Comparison of ENCODE assay signal across 8 cellular contexts in genomic region chr22:18091478-18091877, GRCh38. TPM values are rescaled to one million over a fixed set of nuclear protein-coding genes. Genes with fewer than 3 reads are reported as not detected.
A peak's percentile ranks its signal among the peaks of the same experiment; 100 is the strongest.
DNase-seq lines count a peak whose midpoint lies in the region; ATAC-seq and TF ChIP-seq lines count a peak whose summit lies in the region.

No MANE protein-coding gene starts in this region.

- H3K4me3 ChIP-seq in ACC112 (ENCODE audit: low read depth, low read length) (peak overlapping the region; percentile 73), Peyer's patch (peak overlapping the region; percentile 19 to 42 (median 30)), fibroblast of mammary gland (ENCODE audit: control insufficient read depth, low read depth, low read length) (peak overlapping the region; percentile 37)

- ATAC-seq in omental fat pad (ENCODE audit: low FRiP score): peak; percentile 64

- DNase-seq in Peyer's patch (no peak), fibroblast of mammary gland (ENCODE audit: low read depth) (peak; percentile 30), omental fat pad (ENCODE audit: low spot score) (no peak), OCI-M2 (lab: John Stamatoyannopoulos, UW; ENCODE audit: unreplicated experiment) (no peak), A172 (ENCODE audit: low spot score) (no peak), 8988T (no peak), hepatic stellate cell (ENCODE audit: low spot score) (no peak)

- H3K27me3 ChIP-seq in ACC112 (ENCODE audit: insufficient read depth, low read length) (no peaks in the 10 kb centered on the region), Peyer's patch (no peaks in the 10 kb centered on the region)

- H3K27ac ChIP-seq in ACC112 (ENCODE audit: low read depth, low read length) (peak overlapping the region; percentile 95), Peyer's patch (peak overlapping the region; percentile 67 to 95 (median 91))

- no peak overlapping the region for H2AFZ ChIP-seq in ACC112 (ENCODE audit: low read length, unreplicated experiment)

- H3K4me1 ChIP-seq in ACC112 (ENCODE audit: control insufficient read depth, insufficient read depth, low read length, unreplicated experiment): peaks cover 3% of the 10 kb centered on the region
- H3K4me1 ChIP-seq in Peyer's patch: peaks cover 0 to 38% (median 4%) of the 10 kb centered on the region in 4 donors

- H3K9me3 ChIP-seq in Peyer's patch: no peaks in the 10 kb centered on the region

- TF ChIP-seq CTCF in Peyer's patch (IDR thresholded peaks at IDR 0.05): no peak
- no peak for TF ChIP-seq CTCF in fibroblast of mammary gland (conservative IDR thresholded peaks at IDR 0.05; ENCODE audit: control insufficient read depth, insufficient read depth, low read depth, low read length)
- no peak for TF ChIP-seq CTCF in omental fat pad (IDR thresholded peaks at IDR 0.05)

- TF ChIP-seq POLR2A in Peyer's patch (IDR thresholded peaks at IDR 0.05): no peak

- H3K36me3 ChIP-seq in ACC112 (ENCODE audit: insufficient read depth, low read length) (0 out of 2 replicates have a peak, but pooled peaks cover 3% of the 10 kb centered on the region), Peyer's patch (peaks cover 0 to 39% (median 0%) of the 10 kb centered on the region in 3 donors)

- H3K79me2 ChIP-seq in ACC112 (ENCODE audit: control insufficient read depth, insufficient read depth, low read length, unreplicated experiment): peaks cover 2% of the 10 kb centered on the region

RNA-seq across cellular contexts. Expression of gene PEX26, which starts 13.7 kb away (rescaled TPM):
- total RNA-seq in Peyer's patch: 100 to 1,000 TPM in 2 of 4 donors, 10 to 100 TPM in 2; 53.6 to 120 (median 102) TPM
- 10 to 100 TPM; 19.5 to 32.0 (median 24.1) TPM for total RNA-seq in omental fat pad
- 12.4 and 15.9 TPM in 2 replicates for total RNA-seq in A172 (2014; rRNA removed; shearing (Covaris generic))

RNA-seq across cellular contexts. Expression of gene TUBA8, which starts 19.1 kb away (rescaled TPM):
- total RNA-seq in Peyer's patch: 1 to 10 TPM in 2 of 4 donors, not detected in 2; 4.3 to 6.6 TPM
- total RNA-seq in omental fat pad: 10 to 100 TPM in 1 of 4 donors, 1 to 10 TPM in 3; 3.2 to 12.1 (median 4.4) TPM
- total RNA-seq in A172 (2014; rRNA removed; shearing (Covaris generic)): 0.29 and 1.3 TPM in 2 replicates

RNA-seq across cellular contexts. Expression of gene USP18, which starts 58.5 kb away (rescaled TPM):
- total RNA-seq in Peyer's patch: 1 to 10 TPM; 3.3 to 9.1 (median 4.5) TPM
- total RNA-seq in omental fat pad: 10 to 100 TPM; 12.4 to 32.0 (median 15.9) TPM
- total RNA-seq in A172 (2014; rRNA removed; shearing (Covaris generic)): 5.7 and 11.3 TPM in 2 replicates
